In genomic region chr1:110619412-110620249, GRCh38 we compare ENCODE assay signal across 8 cellular contexts.
DNase-seq lines count a peak whose midpoint lies in the region; ATAC-seq lines count a peak whose summit lies in the region.

No MANE protein-coding gene starts in this region.

- peak overlapping the region; percentile 65 for H3K27ac ChIP-seq in effector memory CD4-positive, alpha-beta T cell (ENCODE audit: insufficient read depth, low read length, poor library complexity, severe bottlenecking)

- peaks cover 28% of the 10 kb centered on the region for H3K4me1 Mint-ChIP-seq in memory B cell

- peak overlapping the region; percentile 96 for H3K4me3 Mint-ChIP-seq in memory B cell

- DNase-seq in COLO668 (lab: John Stamatoyannopoulos, UW; ENCODE audit: unreplicated experiment) (peak; percentile 91), NCI-H82 treated with DMSO at 0.1 percent for 48 hours (lab: John Stamatoyannopoulos, UW; ENCODE audit: unreplicated experiment) (peak; percentile 60), memory B cell (ENCODE audit: low spot score in 2 of 2) (peak; percentile 92 to 94)
- DNase-seq in activated CD8-positive, alpha-beta memory T cell treated with anti-CD3 and anti-CD28 coated beads for 24 hours = peak; percentile 95
- DNase-seq in effector memory CD4-positive, alpha-beta T cell = peak; percentile 74 to 86 (median 81)
- DNase-seq in stimulated activated CD8-positive, alpha-beta memory T cell treated with anti-CD3 and anti-CD28 coated beads, Interleukin-2, amount 100 ng/mL, for 1 hour (ENCODE audit: low read depth in 2 of 2) = peak; percentile 77 to 86

- H3K27ac Mint-ChIP-seq in memory B cell = peak overlapping the region; percentile 93

- H3K27me3 Mint-ChIP-seq in memory B cell = no peaks in the 10 kb centered on the region

- H3K4me1 ChIP-seq in effector memory CD4-positive, alpha-beta T cell (ENCODE audit: control insufficient read depth, insufficient read depth, low read length, poor library complexity, severe bottlenecking) = peaks cover 21% of the 10 kb centered on the region

- ATAC-seq in GM19455 (IDR thresholded peaks at IDR 0.05; ENCODE audit: unreplicated experiment) (peak; percentile 81), HG03571 (IDR thresholded peaks at IDR 0.05; ENCODE audit: unreplicated experiment) (peak; percentile 70), memory B cell (ENCODE audit: low read depth) (peak; percentile 86)

- H3K27me3 ChIP-seq in effector memory CD4-positive, alpha-beta T cell (replicated peaks; ENCODE audit: control insufficient read depth, insufficient read depth, low read length, poor library complexity, severe bottlenecking) = no peaks in the 10 kb centered on the region

- H3K36me3 ChIP-seq in effector memory CD4-positive, alpha-beta T cell (ENCODE audit: control insufficient read depth, insufficient read depth, low read length) = no peaks in the 10 kb centered on the region

- peaks cover 3% of the 10 kb centered on the region for H3K9me3 Mint-ChIP-seq in memory B cell

- H3K9me3 ChIP-seq in effector memory CD4-positive, alpha-beta T cell (ENCODE audit: control insufficient read depth, low read length) = no peaks in the 10 kb centered on the region

- peaks cover 2% of the 10 kb centered on the region for H3K36me3 Mint-ChIP-seq in memory B cell

- H3K4me3 ChIP-seq in effector memory CD4-positive, alpha-beta T cell (ENCODE audit: insufficient read depth, low read depth, low read length, poor library complexity, severe bottlenecking) = peak overlapping the region; percentile 59

Comparison
In these comparisons a context has a peak if more than half of its experiments do, and no peak if none do; other contexts are left out.
1. Peak in every context shown above with its lines: DNase-seq, ATAC-seq, H3K4me3 ChIP-seq and H3K27ac ChIP-seq.